ENCODE assay signal across 1 cellular context in genomic region chr11:92397356-92397755, GRCh38.
TF ChIP-seq lines count a peak whose summit lies in the region.

No MANE protein-coding gene starts in this region.

TF ChIP-seq in GM23338, 12 proteins besides CTCF, POLR2A, EP300 and RAD21 (continued from another document):
- TF ChIP-seq REST (IDR thresholded peaks at IDR 0.05; ENCODE audit: unreplicated experiment) (no peak), ZNF462 (CRISPR knock-in tag; IDR thresholded peaks at IDR 0.05) (no peak), ZNF331 (CRISPR knock-in tag; IDR thresholded peaks at IDR 0.05; ENCODE audit: low read depth) (no peak), STAT1 (IDR thresholded peaks at IDR 0.05; ENCODE audit: unreplicated experiment) (no peak), NANOG (IDR thresholded peaks at IDR 0.05; ENCODE audit: borderline replicate concordance) (no peak), POLR2AphosphoS5 (IDR thresholded peaks at IDR 0.05; ENCODE audit: low read depth) (no peak), EZH2phosphoT487 (IDR thresholded peaks at IDR 0.05; ENCODE audit: unreplicated experiment) (no peak), ZNF114 (CRISPR knock-in tag; IDR thresholded peaks at IDR 0.05) (no peak), EZH2 (IDR thresholded peaks at IDR 0.05; ENCODE audit: low read depth, unreplicated experiment) (no peak), ETS1 (IDR thresholded peaks at IDR 0.05) (no peak), CREB1 (CRISPR knock-in tag; IDR thresholded peaks at IDR 0.05; ENCODE audit: low read depth) (no peak)
